1 cellular context compared by ENCODE assay signal in the genomic region with DNA sequence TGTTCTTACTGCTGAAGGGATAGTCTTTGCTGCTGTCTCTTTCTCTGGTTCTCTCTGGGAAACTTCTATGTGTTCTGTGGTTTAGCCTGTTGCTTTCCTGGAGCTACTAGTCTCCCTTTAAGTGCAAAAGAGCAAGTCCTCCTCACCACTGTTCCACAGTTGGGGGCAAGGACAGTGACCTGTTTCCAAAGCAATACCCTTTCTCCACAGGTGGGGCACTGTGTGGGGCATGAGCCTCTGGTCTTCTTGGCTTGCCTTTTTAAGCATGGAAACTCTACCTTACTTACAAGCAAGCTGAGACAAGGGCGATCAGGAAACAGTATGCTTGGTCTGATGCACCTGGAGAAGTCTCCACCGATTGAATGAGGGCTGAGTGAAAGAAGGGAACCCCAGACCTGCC.
TF ChIP-seq lines count a peak whose summit lies in the region.

No MANE protein-coding gene starts in this region.

TF ChIP-seq in GM12878, 131 proteins besides CTCF, POLR2A, EP300 and RAD21 (continued from another document):
- TF ChIP-seq, protein P1, sequence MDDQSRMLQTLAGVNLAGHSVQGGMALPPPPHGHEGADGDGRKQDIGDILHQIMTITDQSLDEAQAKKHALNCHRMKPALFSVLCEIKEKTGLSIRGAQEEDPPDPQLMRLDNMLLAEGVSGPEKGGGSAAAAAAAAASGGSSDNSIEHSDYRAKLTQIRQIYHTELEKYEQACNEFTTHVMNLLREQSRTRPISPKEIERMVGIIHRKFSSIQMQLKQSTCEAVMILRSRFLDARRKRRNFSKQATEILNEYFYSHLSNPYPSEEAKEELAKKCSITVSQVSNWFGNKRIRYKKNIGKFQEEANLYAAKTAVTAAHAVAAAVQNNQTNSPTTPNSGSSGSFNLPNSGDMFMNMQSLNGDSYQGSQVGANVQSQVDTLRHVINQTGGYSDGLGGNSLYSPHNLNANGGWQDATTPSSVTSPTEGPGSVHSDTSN (IDR thresholded peaks at IDR 0.05; ENCODE audit: insufficient replicate concordance, low read depth, low read length) = no peak
- no peak for TF ChIP-seq YBX1 (IDR thresholded peaks at IDR 0.05)
- TF ChIP-seq HDAC6 (IDR thresholded peaks at IDR 0.05; ENCODE audit: unreplicated experiment) = no peak
- TF ChIP-seq TAF1 (IDR thresholded peaks at IDR 0.05; ENCODE audit: borderline replicate concordance, low read depth, low read length) = no peak
- no peak for TF ChIP-seq CHD1 (IDR thresholded peaks at IDR 0.05; ENCODE audit: low read depth, low read length)
- no peak for TF ChIP-seq BACH1 (IDR thresholded peaks at IDR 0.05; ENCODE audit: borderline replicate concordance)
- no peak for TF ChIP-seq KDM1A (IDR thresholded peaks at IDR 0.05; ENCODE audit: borderline replicate concordance)
